Comparison of ENCODE assay signal across 15 cellular contexts in the genomic region with DNA sequence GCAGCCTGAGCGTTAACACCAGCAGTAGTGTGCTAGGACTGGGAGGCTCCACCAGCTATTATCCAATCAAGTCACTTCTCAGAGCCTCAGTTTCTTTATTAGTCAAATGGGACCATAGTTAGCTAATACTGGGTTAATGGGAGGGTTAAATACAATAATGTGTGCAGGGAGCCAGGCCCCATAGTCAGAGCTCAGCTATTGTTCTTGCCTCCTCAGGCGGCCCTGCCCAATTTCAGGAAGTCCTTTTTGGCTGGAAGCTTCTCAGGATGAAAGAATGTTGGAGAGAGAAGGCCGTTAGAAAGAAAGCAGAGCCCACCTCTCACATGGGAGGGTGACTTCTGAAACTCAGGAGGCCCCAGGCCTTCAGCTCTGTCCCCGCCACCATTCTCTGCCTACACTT. TPM values are rescaled to one million over a fixed set of nuclear protein-coding genes. Genes with fewer than 3 reads are reported as not detected.
"Had no signal": no experiment of that assay in that cellular context is flagged by ENCODE, and none has a peak within 500 bp of the region (broad histone marks: within the 10 kb centered on the region; RNA-seq: fewer than 3 reads in every experiment).

No MANE protein-coding gene starts in this region.

- H3K27me3 ChIP-seq: adrenal gland, esophagus squamous epithelium, foreskin keratinocyte, pancreas, thyroid gland, vagina had no signal

- H3K4me1 Mint-ChIP-seq: activated CD4-positive, alpha-beta T cell treated with anti-CD3 and anti-CD28 coated beads for 36 hours; activated naive CD4-positive, alpha-beta T cell treated with anti-CD3 and anti-CD28 coated beads, Interleukin-2, amount 50 U/mL, for 24 hours; stimulated activated memory B cell treated with anti-CD40 and anti-IgM and Interleukin-4, amounts not matched to agents 10 μg/mL and 1 μg/mL and 100 μg/mL, for 72 hours had no signal

- H3K36me3 Mint-ChIP-seq: activated naive CD4-positive, alpha-beta T cell treated with anti-CD3 and anti-CD28 coated beads, Interleukin-2, amount 50 U/mL, for 24 hours; stimulated activated memory B cell treated with anti-CD40 and anti-IgM and Interleukin-4, amounts not matched to agents 10 μg/mL and 1 μg/mL and 100 μg/mL, for 72 hours had no signal

- DNase-seq: activated CD4-positive, alpha-beta T cell treated with anti-CD3 and anti-CD28 coated beads for 36 hours; activated CD8-positive, alpha-beta T cell treated with anti-CD3 and anti-CD28 coated beads for 36 hours; activated effector memory CD4-positive, alpha-beta T cell treated with Interleukin-2 at 50 U/mL for 16 hours; activated T-cell treated with anti-CD3 and anti-CD28 coated beads, Interleukin-2, amount 50 U/mL, for 4 hours; adrenal gland; esophagus squamous epithelium; foreskin keratinocyte; pancreas; T-helper 1 cell; thyroid gland had no signal

- H3K4me1 ChIP-seq: adrenal gland, foreskin keratinocyte, pancreas had no signal

- H3K4me3 Mint-ChIP-seq: activated CD4-positive, alpha-beta T cell treated with anti-CD3 and anti-CD28 coated beads for 36 hours; activated CD8-positive, alpha-beta T cell treated with anti-CD3 and anti-CD28 coated beads for 36 hours; activated naive CD4-positive, alpha-beta T cell treated with anti-CD3 and anti-CD28 coated beads, Interleukin-2, amount 50 U/mL, for 24 hours; activated T-cell treated with anti-CD3 and anti-CD28 coated beads, Interleukin-2, amount 50 U/mL, for 4 hours; stimulated activated memory B cell treated with anti-CD40 and anti-IgM and Interleukin-4, amounts not matched to agents 10 μg/mL and 1 μg/mL and 100 μg/mL, for 72 hours had no signal

- H3K27ac ChIP-seq: foreskin keratinocyte, pancreas, vagina, VCaP had no signal

- H3K27me3 Mint-ChIP-seq: activated CD8-positive, alpha-beta T cell treated with anti-CD3 and anti-CD28 coated beads for 36 hours; activated naive CD4-positive, alpha-beta T cell treated with anti-CD3 and anti-CD28 coated beads, Interleukin-2, amount 50 U/mL, for 24 hours had no signal

- H3K9me3 ChIP-seq: adrenal gland, esophagus squamous epithelium, pancreas, thyroid gland, vagina had no signal

- ATAC-seq: activated CD4-positive, alpha-beta T cell treated with anti-CD3 and anti-CD28 coated beads for 36 hours; activated CD8-positive, alpha-beta T cell treated with anti-CD3 and anti-CD28 coated beads for 36 hours; activated T-cell treated with anti-CD3 and anti-CD28 coated beads, Interleukin-2, amount 50 U/mL, for 4 hours; foreskin keratinocyte; pancreas; SK-N-SH treated with all-trans-retinoic acid at 6 μM for 48 hours; stimulated activated memory B cell treated with anti-CD40 and anti-IgM and Interleukin-4, amounts not matched to agents 10 μg/mL and 1 μg/mL and 100 μg/mL, for 72 hours had no signal

- H3K36me3 ChIP-seq: adrenal gland, esophagus squamous epithelium, pancreas, thyroid gland, vagina had no signal

- H3K4me3 ChIP-seq: adrenal gland, esophagus squamous epithelium, pancreas, thyroid gland, vagina had no signal

- H3K9me3 Mint-ChIP-seq: activated CD8-positive, alpha-beta T cell treated with anti-CD3 and anti-CD28 coated beads for 36 hours; activated naive CD4-positive, alpha-beta T cell treated with anti-CD3 and anti-CD28 coated beads, Interleukin-2, amount 50 U/mL, for 24 hours; activated T-cell treated with anti-CD3 and anti-CD28 coated beads, Interleukin-2, amount 50 U/mL, for 4 hours; stimulated activated memory B cell treated with anti-CD40 and anti-IgM and Interleukin-4, amounts not matched to agents 10 μg/mL and 1 μg/mL and 100 μg/mL, for 72 hours had no signal

- H3K27ac Mint-ChIP-seq: activated CD4-positive, alpha-beta T cell treated with anti-CD3 and anti-CD28 coated beads for 36 hours; activated CD8-positive, alpha-beta T cell treated with anti-CD3 and anti-CD28 coated beads for 36 hours; activated naive CD4-positive, alpha-beta T cell treated with anti-CD3 and anti-CD28 coated beads, Interleukin-2, amount 50 U/mL, for 24 hours; stimulated activated memory B cell treated with anti-CD40 and anti-IgM and Interleukin-4, amounts not matched to agents 10 μg/mL and 1 μg/mL and 100 μg/mL, for 72 hours had no signal

RNA-seq across cellular contexts. Expression of gene SMAD6, which starts 39.5 kb away (rescaled TPM):
- total RNA-seq: foreskin keratinocyte had no signal
